Comparison of ENCODE assay signal across 8 cellular contexts in the genomic region with DNA sequence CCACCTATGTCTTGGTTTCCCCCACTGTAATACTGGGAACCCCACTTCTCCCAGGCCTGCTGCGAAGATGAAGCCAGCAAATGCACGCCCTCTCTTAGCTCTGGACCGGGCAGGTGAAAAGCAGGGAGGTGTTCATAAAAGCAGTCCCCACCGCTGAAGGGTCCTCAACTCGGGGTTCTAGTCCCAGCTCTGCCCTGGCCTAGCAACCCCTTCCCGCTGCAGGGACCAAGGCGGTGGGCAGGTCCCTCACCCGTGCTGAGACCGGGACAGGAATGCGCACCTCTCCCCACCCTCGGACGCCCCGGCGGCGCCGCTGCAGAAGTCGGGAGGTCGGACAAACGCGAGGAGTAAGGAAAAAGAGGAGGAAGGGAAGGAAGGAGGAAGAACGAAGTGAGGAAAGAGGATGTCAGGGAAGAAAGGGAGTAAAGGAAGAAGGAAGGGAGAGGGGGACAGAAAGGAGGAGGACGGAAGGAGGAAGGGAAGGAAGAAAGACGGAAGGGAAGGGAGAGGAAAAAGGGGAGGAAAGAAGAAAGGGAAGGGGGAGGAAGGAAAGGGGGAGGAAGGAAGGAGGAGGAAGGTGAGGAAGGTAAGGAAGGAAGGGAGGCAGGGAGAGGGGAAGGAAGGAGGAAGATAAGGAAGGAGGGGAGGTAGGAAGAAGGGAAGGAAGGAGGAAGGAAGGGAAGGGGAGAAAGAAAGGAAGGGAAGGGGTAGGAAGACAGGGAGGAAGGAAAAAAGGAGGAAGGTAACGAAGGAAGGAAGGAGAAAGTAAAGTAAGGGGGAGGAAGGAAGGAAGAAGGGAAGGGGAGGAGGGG. TPM values are rescaled to one million over a fixed set of nuclear protein-coding genes. Genes with fewer than 3 reads are reported as not detected.
A peak's percentile ranks its signal among the peaks of the same experiment; 100 is the strongest.
DNase-seq lines count a peak whose midpoint lies in the region; ATAC-seq and TF ChIP-seq lines count a peak whose summit lies in the region.

No MANE protein-coding gene starts in this region.

- H3K9ac ChIP-seq in iPS-15b (ENCODE audit: low read depth, low read length) = peak overlapping the region; percentile 32

- H3K4me3 Mint-ChIP-seq in activated T-cell treated with anti-CD3 and anti-CD28 coated beads, Interleukin-2, amount 50 U/mL, for 4 hours = peak overlapping the region; percentile 96

- ATAC-seq in activated T-cell treated with anti-CD3 and anti-CD28 coated beads, Interleukin-2, amount 50 U/mL, for 4 hours = no peak

- no peaks in the 10 kb centered on the region for H3K27me3 Mint-ChIP-seq in activated T-cell treated with anti-CD3 and anti-CD28 coated beads, Interleukin-2, amount 50 U/mL, for 4 hours (ENCODE audit: low read depth)

- no peaks in the 10 kb centered on the region for H3K36me3 ChIP-seq in iPS-15b (ENCODE audit: control insufficient read depth, insufficient read depth, low read length)

- no peak for TF ChIP-seq CTCF in GM13977 (IDR thresholded peaks at IDR 0.05; ENCODE audit: extremely low read depth, insufficient read depth, missing control alignments)

- H3K4me1 ChIP-seq in iPS-15b (ENCODE audit: control insufficient read depth, insufficient read depth, low read length) = peaks cover 6% of the 10 kb centered on the region

- H3K27me3 ChIP-seq in iPS-15b (ENCODE audit: control insufficient read depth, insufficient read depth, low read length) = no peaks in the 10 kb centered on the region

- no peaks in the 10 kb centered on the region for H3K9me3 Mint-ChIP-seq in activated T-cell treated with anti-CD3 and anti-CD28 coated beads, Interleukin-2, amount 50 U/mL, for 4 hours

- H3K36me3 Mint-ChIP-seq in activated T-cell treated with anti-CD3 and anti-CD28 coated beads, Interleukin-2, amount 50 U/mL, for 4 hours (ENCODE audit: insufficient read depth) = peaks cover 19% of the 10 kb centered on the region

- in situ Hi-C loops in ACHN (cut with HindIII; ENCODE audit: low pct_ligation_motif_present, low pct_unique_long_range_greater_than_20kb, low sequenced_read_pairs) (no loop called here), GM13977 (cut with MboI; ENCODE audit: low pct_unique_long_range_greater_than_20kb, low sequenced_read_pairs, unreplicated experiment) (no loop called here)

- DNase-seq in ACHN = peak; percentile 42
- DNase-seq in GM13977 (ENCODE audit: low spot score) = peak; percentile 26
- DNase-seq in activated T-cell treated with anti-CD3 and anti-CD28 coated beads, Interleukin-2, amount 50 U/mL, for 4 hours = no peak
- peak; percentile 2 to 6 for DNase-seq in stimulated activated CD8-positive, alpha-beta memory T cell treated with anti-CD3 and anti-CD28 coated beads, Interleukin-2, amount 100 ng/mL, for 48 hours (ENCODE audit: low read depth in 2 of 2)
- no peak for DNase-seq in activated gamma-delta T cell treated with Interleukin-2 at 50 U/mL for 16 hours
- DNase-seq in NCI-H1694 treated with DMSO at 0.1 percent for 48 hours (lab: John Stamatoyannopoulos, UW) = no peak
- no peak for DNase-seq in pons (ENCODE audit: low spot score)

- no peaks in the 10 kb centered on the region for H3K9me3 ChIP-seq in iPS-15b (ENCODE audit: control insufficient read depth, insufficient read depth, low read length)

- H3K4me3 ChIP-seq in iPS-15b (ENCODE audit: low read depth, low read length) = peak overlapping the region; percentile 98

- peaks cover 29% of the 10 kb centered on the region for H3K4me1 Mint-ChIP-seq in activated T-cell treated with anti-CD3 and anti-CD28 coated beads, Interleukin-2, amount 50 U/mL, for 4 hours (ENCODE audit: low read depth)

RNA-seq across cellular contexts. Expression of gene SPRING1, which starts 0.7 kb away (rescaled TPM):
- 10 to 100 TPM; 44.0 to 45.0 (median 44.3) TPM for total RNA-seq in activated T-cell treated with anti-CD3 and anti-CD28 coated beads, Interleukin-2, amount 50 U/mL, for 4 hours

RNA-seq across cellular contexts. Expression of gene RNFT2, which starts 0.9 kb away (rescaled TPM):
- total RNA-seq in activated T-cell treated with anti-CD3 and anti-CD28 coated beads, Interleukin-2, amount 50 U/mL, for 4 hours = 10 to 100 TPM in 1 of 3 donors, 1 to 10 TPM in 2; 7.4 to 10.5 (median 8.3) TPM

Comparison
In these comparisons a context has a peak if more than half of its experiments do, and no peak if none do; other contexts are left out.
1. DNase-seq: peak in ACHN (single experiment), GM13977 (single experiment) and stimulated activated CD8-positive, alpha-beta memory T cell treated with anti-CD3 and anti-CD28 coated beads, Interleukin-2, amount 100 ng/mL, for 48 hours (2 of 2); none in activated T-cell treated with anti-CD3 and anti-CD28 coated beads, Interleukin-2, amount 50 U/mL, for 4 hours (single experiment), activated gamma-delta T cell treated with Interleukin-2 at 50 U/mL for 16 hours (single experiment), NCI-H1694 treated with DMSO at 0.1 percent for 48 hours (single experiment) and pons (single experiment).